ENCODE assay signal across 1 cellular context in the genomic region with DNA sequence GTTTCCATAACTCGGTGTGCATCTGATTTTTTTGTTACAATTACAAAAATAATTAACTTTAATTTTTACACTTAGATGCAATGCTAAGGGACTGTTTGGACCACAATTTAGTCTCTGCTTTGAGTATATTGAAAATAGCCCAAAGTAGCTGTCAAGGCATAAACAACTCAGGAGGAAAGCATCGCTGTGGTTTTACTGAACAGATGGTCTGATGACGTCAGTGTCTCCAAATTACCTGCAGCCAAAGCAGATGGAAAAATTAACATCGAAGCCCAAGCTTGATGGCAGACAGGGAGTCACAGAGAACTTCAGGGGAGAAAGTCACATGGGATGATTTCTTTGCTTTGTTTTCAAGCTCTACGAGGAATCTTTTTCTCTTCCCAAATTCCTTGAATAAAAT.
TF ChIP-seq lines count a peak whose summit lies in the region.

No MANE protein-coding gene starts in this region.

TF ChIP-seq in K562, 482 proteins besides CTCF, POLR2A, EP300 and RAD21 (continued from another document):
- TF ChIP-seq, protein P1, sequence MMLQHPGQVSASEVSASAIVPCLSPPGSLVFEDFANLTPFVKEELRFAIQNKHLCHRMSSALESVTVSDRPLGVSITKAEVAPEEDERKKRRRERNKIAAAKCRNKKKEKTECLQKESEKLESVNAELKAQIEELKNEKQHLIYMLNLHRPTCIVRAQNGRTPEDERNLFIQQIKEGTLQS (IDR thresholded peaks at IDR 0.05) = peak; percentile 37; the same call in 1 of the 2 replicates
- TF ChIP-seq, protein P1 (CRISPR knock-in tag; conservative IDR thresholded peaks at IDR 0.05) = no peak
